Comparison of ENCODE assay signal across 1 cellular context in the genomic region with DNA sequence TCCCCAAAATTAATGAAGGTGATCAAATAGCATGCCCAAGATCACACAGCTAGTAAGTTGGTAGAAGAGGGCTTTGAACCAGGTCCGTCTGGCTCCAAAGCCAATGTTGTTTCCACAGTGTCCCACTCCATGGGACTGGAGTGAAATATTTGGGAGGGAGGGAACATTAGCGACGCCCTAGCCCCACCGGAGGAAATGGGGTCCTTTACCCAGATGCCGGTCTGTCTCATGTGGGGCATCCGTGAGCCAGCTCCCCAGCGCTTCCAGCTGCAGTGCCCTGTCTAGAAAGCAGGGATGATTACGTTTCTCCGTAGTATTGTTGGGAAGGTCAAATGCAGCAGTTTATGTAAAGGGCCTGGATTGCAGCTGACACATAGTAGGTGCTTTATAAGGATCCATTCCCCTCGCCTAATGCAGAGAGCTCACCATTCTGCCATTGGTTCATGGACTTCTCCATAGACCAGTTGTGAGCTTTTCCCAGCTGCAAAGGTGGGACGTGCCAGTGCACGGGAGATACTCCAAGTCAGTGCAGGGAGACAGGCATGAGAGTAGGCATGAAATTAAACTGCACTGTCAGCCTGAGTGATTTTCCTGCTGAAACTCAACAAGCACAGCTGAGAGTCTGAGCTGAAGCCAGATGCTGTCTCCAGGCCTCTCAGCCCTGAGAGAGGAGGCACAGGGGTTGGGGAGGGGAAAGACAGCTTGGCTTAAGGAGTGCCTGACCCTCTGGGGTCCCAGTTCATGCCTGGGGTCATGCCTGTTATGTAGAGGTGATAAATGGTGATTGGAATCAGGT.
A peak's percentile ranks its signal among the peaks of the same experiment; 100 is the strongest.
TF ChIP-seq lines count a peak whose summit lies in the region.

No MANE protein-coding gene starts in this region.

TF ChIP-seq in K562, 482 proteins besides CTCF, POLR2A, EP300 and RAD21 (continued from another document):
- TF ChIP-seq, protein P1, sequence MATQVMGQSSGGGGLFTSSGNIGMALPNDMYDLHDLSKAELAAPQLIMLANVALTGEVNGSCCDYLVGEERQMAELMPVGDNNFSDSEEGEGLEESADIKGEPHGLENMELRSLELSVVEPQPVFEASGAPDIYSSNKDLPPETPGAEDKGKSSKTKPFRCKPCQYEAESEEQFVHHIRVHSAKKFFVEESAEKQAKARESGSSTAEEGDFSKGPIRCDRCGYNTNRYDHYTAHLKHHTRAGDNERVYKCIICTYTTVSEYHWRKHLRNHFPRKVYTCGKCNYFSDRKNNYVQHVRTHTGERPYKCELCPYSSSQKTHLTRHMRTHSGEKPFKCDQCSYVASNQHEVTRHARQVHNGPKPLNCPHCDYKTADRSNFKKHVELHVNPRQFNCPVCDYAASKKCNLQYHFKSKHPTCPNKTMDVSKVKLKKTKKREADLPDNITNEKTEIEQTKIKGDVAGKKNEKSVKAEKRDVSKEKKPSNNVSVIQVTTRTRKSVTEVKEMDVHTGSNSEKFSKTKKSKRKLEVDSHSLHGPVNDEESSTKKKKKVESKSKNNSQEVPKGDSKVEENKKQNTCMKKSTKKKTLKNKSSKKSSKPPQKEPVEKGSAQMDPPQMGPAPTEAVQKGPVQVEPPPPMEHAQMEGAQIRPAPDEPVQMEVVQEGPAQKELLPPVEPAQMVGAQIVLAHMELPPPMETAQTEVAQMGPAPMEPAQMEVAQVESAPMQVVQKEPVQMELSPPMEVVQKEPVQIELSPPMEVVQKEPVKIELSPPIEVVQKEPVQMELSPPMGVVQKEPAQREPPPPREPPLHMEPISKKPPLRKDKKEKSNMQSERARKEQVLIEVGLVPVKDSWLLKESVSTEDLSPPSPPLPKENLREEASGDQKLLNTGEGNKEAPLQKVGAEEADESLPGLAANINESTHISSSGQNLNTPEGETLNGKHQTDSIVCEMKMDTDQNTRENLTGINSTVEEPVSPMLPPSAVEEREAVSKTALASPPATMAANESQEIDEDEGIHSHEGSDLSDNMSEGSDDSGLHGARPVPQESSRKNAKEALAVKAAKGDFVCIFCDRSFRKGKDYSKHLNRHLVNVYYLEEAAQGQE (CRISPR knock-in tag; IDR thresholded peaks at IDR 0.05; ENCODE audit: low read depth): 0 out of 2 replicates have a peak, but pooled peaks have one; percentile 25
- TF ChIP-seq, protein P2, sequence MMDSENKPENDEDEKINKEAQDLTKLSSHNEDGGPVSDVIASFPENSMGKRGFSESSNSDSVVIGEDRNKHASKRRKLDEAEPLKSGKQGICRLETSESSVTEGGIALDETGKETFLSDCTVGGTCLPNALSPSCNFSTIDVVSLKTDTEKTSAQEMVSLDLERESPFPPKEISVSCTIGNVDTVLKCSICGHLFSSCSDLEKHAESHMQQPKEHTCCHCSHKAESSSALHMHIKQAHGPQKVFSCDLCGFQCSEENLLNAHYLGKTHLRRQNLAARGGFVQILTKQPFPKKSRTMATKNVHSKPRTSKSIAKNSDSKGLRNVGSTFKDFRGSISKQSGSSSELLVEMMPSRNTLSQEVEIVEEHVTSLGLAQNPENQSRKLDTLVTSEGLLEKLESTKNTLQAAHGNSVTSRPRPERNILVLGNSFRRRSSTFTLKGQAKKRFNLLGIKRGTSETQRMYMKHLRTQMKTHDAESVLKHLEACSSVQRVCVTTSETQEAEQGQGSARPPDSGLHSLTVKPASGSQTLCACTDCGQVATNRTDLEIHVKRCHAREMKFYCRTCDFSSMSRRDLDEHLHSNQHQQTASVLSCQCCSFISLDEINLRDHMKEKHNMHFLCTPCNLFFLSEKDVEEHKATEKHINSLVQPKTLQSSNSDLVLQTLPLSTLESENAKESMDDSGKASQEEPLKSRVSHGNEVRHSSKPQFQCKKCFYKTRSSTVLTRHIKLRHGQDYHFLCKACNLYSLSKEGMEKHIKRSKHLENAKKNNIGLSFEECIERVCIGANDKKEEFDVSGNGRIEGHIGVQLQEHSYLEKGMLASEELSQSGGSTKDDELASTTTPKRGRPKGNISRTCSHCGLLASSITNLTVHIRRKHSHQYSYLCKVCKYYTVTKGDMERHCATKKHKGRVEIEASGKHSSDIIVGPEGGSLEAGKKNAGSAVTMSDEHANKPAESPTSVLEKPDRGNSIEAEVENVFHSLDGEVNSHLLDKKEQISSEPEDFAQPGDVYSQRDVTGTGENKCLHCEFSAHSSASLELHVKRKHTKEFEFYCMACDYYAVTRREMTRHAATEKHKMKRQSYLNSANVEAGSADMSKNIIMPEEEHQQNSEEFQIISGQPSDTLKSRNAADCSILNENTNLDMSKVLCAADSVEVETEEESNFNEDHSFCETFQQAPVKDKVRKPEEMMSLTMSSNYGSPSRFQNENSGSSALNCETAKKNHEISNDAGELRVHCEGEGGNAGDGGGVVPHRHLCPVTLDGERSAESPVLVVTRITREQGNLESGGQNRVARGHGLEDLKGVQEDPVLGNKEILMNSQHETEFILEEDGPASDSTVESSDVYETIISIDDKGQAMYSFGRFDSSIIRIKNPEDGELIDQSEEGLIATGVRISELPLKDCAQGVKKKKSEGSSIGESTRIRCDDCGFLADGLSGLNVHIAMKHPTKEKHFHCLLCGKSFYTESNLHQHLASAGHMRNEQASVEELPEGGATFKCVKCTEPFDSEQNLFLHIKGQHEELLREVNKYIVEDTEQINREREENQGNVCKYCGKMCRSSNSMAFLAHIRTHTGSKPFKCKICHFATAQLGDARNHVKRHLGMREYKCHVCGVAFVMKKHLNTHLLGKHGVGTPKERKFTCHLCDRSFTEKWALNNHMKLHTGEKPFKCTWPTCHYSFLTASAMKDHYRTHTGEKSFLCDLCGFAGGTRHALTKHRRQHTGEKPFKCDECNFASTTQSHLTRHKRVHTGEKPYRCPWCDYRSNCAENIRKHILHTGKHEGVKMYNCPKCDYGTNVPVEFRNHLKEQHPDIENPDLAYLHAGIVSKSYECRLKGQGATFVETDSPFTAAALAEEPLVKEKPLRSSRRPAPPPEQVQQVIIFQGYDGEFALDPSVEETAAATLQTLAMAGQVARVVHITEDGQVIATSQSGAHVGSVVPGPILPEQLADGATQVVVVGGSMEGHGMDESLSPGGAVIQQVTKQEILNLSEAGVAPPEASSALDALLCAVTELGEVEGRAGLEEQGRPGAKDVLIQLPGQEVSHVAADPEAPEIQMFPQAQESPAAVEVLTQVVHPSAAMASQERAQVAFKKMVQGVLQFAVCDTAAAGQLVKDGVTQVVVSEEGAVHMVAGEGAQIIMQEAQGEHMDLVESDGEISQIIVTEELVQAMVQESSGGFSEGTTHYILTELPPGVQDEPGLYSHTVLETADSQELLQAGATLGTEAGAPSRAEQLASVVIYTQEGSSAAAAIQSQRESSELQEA (IDR thresholded peaks at IDR 0.05; ENCODE audit: low read depth): no peak
- TF ChIP-seq LEF1 (IDR thresholded peaks at IDR 0.05) (no peak), ZNF263 (CRISPR knock-in tag; IDR thresholded peaks at IDR 0.05; ENCODE audit: borderline replicate concordance) (peak; percentile 2; the same call in 1 of the 2 replicates), ZKSCAN1 (IDR thresholded peaks at IDR 0.05; ENCODE audit: low read depth, low read length) (peak; percentile 93)
- TF ChIP-seq, protein P3, sequence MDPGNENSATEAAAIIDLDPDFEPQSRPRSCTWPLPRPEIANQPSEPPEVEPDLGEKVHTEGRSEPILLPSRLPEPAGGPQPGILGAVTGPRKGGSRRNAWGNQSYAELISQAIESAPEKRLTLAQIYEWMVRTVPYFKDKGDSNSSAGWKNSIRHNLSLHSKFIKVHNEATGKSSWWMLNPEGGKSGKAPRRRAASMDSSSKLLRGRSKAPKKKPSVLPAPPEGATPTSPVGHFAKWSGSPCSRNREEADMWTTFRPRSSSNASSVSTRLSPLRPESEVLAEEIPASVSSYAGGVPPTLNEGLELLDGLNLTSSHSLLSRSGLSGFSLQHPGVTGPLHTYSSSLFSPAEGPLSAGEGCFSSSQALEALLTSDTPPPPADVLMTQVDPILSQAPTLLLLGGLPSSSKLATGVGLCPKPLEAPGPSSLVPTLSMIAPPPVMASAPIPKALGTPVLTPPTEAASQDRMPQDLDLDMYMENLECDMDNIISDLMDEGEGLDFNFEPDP (CRISPR knock-in tag; IDR thresholded peaks at IDR 0.05): peak; percentile 34; the same call in 1 of the 2 replicates
